ENCODE assay signal across 34 cellular contexts in genomic region chr12:130367003-130367402, GRCh38. TPM values are rescaled to one million over a fixed set of nuclear protein-coding genes. Genes with fewer than 3 reads are reported as not detected.
"Had no signal": no experiment of that assay in that cellular context is flagged by ENCODE, and none has a peak within 500 bp of the region (broad histone marks: within the 10 kb centered on the region; RNA-seq: fewer than 3 reads in every experiment).

No MANE protein-coding gene starts in this region.

- DNase-seq: activated B cell treated with CpG ODN at 0.5 μM for 24 hours; activated CD4-positive, alpha-beta memory T cell treated with anti-CD3 and anti-CD28 coated beads for 36 hours; activated CD4-positive, alpha-beta T cell treated with anti-CD3 and anti-CD28 coated beads for 4 hours; activated CD4-positive, alpha-beta T cell treated with anti-CD3 and anti-CD28 coated beads, Interleukin-2, amount 10 ng/mL, durations not matched to agents 24 days and 14 days; activated CD4-positive, alpha-beta T cell treated with anti-CD3 and anti-CD28 coated beads, Interleukin-2, amount 50 U/mL, for 1 hour; activated CD4-positive, alpha-beta T cell treated with anti-CD3 and anti-CD28 coated beads, Interleukin-2, amount 50 U/mL, for 4 hours; activated CD4-positive, CD25-positive, alpha-beta regulatory T cell treated with anti-CD3 and anti-CD28 coated beads, Interleukin-2, amount 50 U/mL, for 72 hours; activated CD8-positive, alpha-beta memory T cell treated with anti-CD3 and anti-CD28 coated beads, Interleukin-2, amount 50 U/mL, for 4 hours; activated CD8-positive, alpha-beta T cell treated with anti-CD3 and anti-CD28 coated beads for 36 hours; activated effector memory CD4-positive, alpha-beta T cell treated with anti-CD3 and anti-CD28 coated beads, Interleukin-2, amount 50 U/mL, for 16 hours; activated gamma-delta T cell treated with Interleukin-2 at 50 U/mL for 16 hours; activated naive CD4-positive, alpha-beta T cell; activated naive CD4-positive, alpha-beta T cell treated with anti-CD3 and anti-CD28 coated beads for 36 hours; activated naive CD4-positive, alpha-beta T cell treated with anti-CD3 and anti-CD28 coated beads, Interleukin-2, amount 50 U/mL, for 16 hours; activated naive CD8-positive, alpha-beta T cell treated with anti-CD3 and anti-CD28 coated beads for 36 hours; activated T-cell treated with anti-CD3 and anti-CD28 coated beads for 4 hours; activated T-cell treated with anti-CD3 and anti-CD28 coated beads, Interleukin-2, amount 50 U/mL, for 1 hour; activated T-cell treated with anti-CD3 and anti-CD28 coated beads, Interleukin-2, amount 50 U/mL, for 4 hours; activated T-cell treated with anti-CD3 and anti-CD28 coated beads, Interleukin-2, amount 50 U/mL, for 72 hours; adrenal gland; amniotic stem cell; aorta; body of pancreas; brain microvascular endothelial cell; central memory CD4-positive, alpha-beta T cell; T-helper 9 cell had no signal

- H3K9me3 ChIP-seq: adrenal gland, body of pancreas, breast epithelium had no signal

- H3K27ac ChIP-seq: adrenal gland, body of pancreas, brain microvascular endothelial cell, breast epithelium, VCaP had no signal

- H3K4me3 ChIP-seq: adrenal gland, body of pancreas, breast epithelium had no signal

- H3K36me3 ChIP-seq: adrenal gland, brain microvascular endothelial cell, breast epithelium had no signal

- H3K27me3 ChIP-seq: adrenal gland, body of pancreas, brain microvascular endothelial cell had no signal

- H3K4me1 ChIP-seq: adrenal gland, body of pancreas, breast epithelium had no signal

- ATAC-seq: activated CD8-positive, alpha-beta T cell treated with anti-CD3 and anti-CD28 coated beads for 36 hours; activated naive CD4-positive, alpha-beta T cell treated with anti-CD3 and anti-CD28 coated beads, Interleukin-2, amount 50 U/mL, for 72 hours; activated T-cell treated with anti-CD3 and anti-CD28 coated beads, Interleukin-2, amount 50 U/mL, for 4 hours; activated T-cell treated with anti-CD3 and anti-CD28 coated beads, Interleukin-2, amount 50 U/mL, for 72 hours; activated T-helper 17 cell treated with anti-CD3 and anti-CD28 coated beads, Interleukin-2, amount 50 U/mL, for 72 hours; body of pancreas had no signal

RNA-seq across cellular contexts. Expression of gene PIWIL1, which starts 29.3 kb away (rescaled TPM):
- total RNA-seq: activated B cell treated with CpG ODN at 0.5 μM for 24 hours; activated CD4-positive, alpha-beta memory T cell treated with anti-CD3 and anti-CD28 coated beads for 36 hours; activated CD4-positive, alpha-beta T cell treated with anti-CD3 and anti-CD28 coated beads, Interleukin-2, amount 10 ng/mL, durations not matched to agents 24 days and 14 days; activated CD8-positive, alpha-beta memory T cell treated with anti-CD3 and anti-CD28 coated beads for 36 hours; activated CD8-positive, alpha-beta T cell treated with anti-CD3 and anti-CD28 coated beads for 36 hours; activated naive CD4-positive, alpha-beta T cell treated with anti-CD3 and anti-CD28 coated beads for 36 hours; activated naive CD4-positive, alpha-beta T cell treated with anti-CD3 and anti-CD28 coated beads, Interleukin-2, amount 50 U/mL, for 72 hours; activated naive CD8-positive, alpha-beta T cell treated with anti-CD3 and anti-CD28 coated beads for 36 hours; activated T-cell treated with anti-CD3 and anti-CD28 coated beads, Interleukin-2, amount 50 U/mL, for 4 hours; activated T-cell treated with anti-CD3 and anti-CD28 coated beads, Interleukin-2, amount 50 U/mL, for 72 hours; activated T-helper 1 cell treated with anti-CD3 and anti-CD28 coated beads, Interleukin-12 subunit alpha, Interleukin-12 subunit beta, Interleukin-2, Interleukin-4 antibody, amounts not matched to agents 30 ng/mL and 10 ng/mL and 1 ng/mL, durations not matched to agents 14 hours and 24 hours and 36 hours; activated T-helper 17 cell treated with anti-CD3 and anti-CD28 coated beads, Interleukin-2, amount 50 U/mL, for 72 hours; aorta; astrocyte; body of pancreas; cardiac septum had no signal
- polyA plus RNA-seq: aorta had no signal
